ENCODE assay signal across 21 cellular contexts in genomic region chr17:51653902-51654301, GRCh38.
DNase-seq lines count a peak whose midpoint lies in the region; FAIRE-seq and TF ChIP-seq lines count a peak whose summit lies in the region.
"Had no signal": no experiment of that assay in that cellular context is flagged by ENCODE, and none has a peak within 500 bp of the region (broad histone marks: within the 10 kb centered on the region; RNA-seq: fewer than 3 reads in every experiment).

No MANE protein-coding gene starts in this region.

- no peaks in the 10 kb centered on the region for H3K9me3 ChIP-seq in suprapubic skin
- H3K9me3 ChIP-seq: BLaER1, Peyer's patch, tibial artery had no signal

- H3K36me3 ChIP-seq in suprapubic skin = no peaks in the 10 kb centered on the region
- H3K36me3 ChIP-seq: BLaER1, Peyer's patch, tibial artery, WERI-Rb-1 had no signal

- no peak for TF ChIP-seq EP300 in suprapubic skin (IDR thresholded peaks at IDR 0.05)

- no peaks in the 10 kb centered on the region for H3K27me3 ChIP-seq in suprapubic skin
- H3K27me3 ChIP-seq: BLaER1, Peyer's patch had no signal

- no peak for TF ChIP-seq CTCF in suprapubic skin (IDR thresholded peaks at IDR 0.05)

- FAIRE-seq in H54 (lab: Jason Lieb, UNC) = no peak
- FAIRE-seq: GM18507, GM19239 had no signal

- TF ChIP-seq POLR2A in H54 (IDR thresholded peaks at IDR 0.05; ENCODE audit: low read depth, low read length) (no peak), suprapubic skin (IDR thresholded peaks at IDR 0.05) (no peak)

- DNase-seq in H54 (ENCODE audit: insufficient read length, low spot score) (peak; percentile 14), NCI-H524 treated with DMSO at 0.1 percent for 48 hours (lab: John Stamatoyannopoulos, UW) (peak; percentile 67), epidermal melanocyte (ENCODE audit: insufficient read length, low spot score) (peak; percentile 28), pons (ENCODE audit: low spot score) (peak; percentile 27), suprapubic skin (ENCODE audit: low spot score in 2 of 2) (no peak)
- no peak for DNase-seq in activated T-cell treated with anti-CD3 and anti-CD28 coated beads, Interleukin-2, amount 50 U/mL, for 1 hour
- no peak for DNase-seq in stimulated activated naive CD4-positive, alpha-beta T cell (lab: John Stamatoyannopoulos, UW)
- DNase-seq in activated CD4-positive, alpha-beta T cell treated with anti-CD3 and anti-CD28 coated beads for 1 hour = no peak
- DNase-seq: activated CD8-positive, alpha-beta T cell treated with anti-CD3 and anti-CD28 coated beads for 36 hours; activated T-cell treated with anti-CD3 and anti-CD28 coated beads, Interleukin-2, amount 50 U/mL, for 48 hours; erythroblast; mesenchymal stem cell; natural killer cell; NCI-H2029; NCI-H774; Peyer's patch; tibial artery; WERI-Rb-1 had no signal

- no peaks in the 10 kb centered on the region for H3K4me1 ChIP-seq in suprapubic skin
- H3K4me1 ChIP-seq: Peyer's patch, tibial artery had no signal

- H3K27ac ChIP-seq in suprapubic skin = no peak overlapping the region
- H3K27ac ChIP-seq: BLaER1, Peyer's patch, tibial artery, WERI-Rb-1 had no signal

- 29% methylated on average over 5 of the region's 5 CpGs for WGBS in suprapubic skin

- no peak overlapping the region for H3K4me3 ChIP-seq in suprapubic skin
- H3K4me3 ChIP-seq: BLaER1, Peyer's patch, tibial artery had no signal

Comparison
In these comparisons a context has a peak if more than half of its experiments do, and no peak if none do; other contexts are left out.
1. DNase-seq: peak in H54 (single experiment), NCI-H524 treated with DMSO at 0.1 percent for 48 hours (single experiment), epidermal melanocyte (single experiment) and pons (single experiment); none in activated T-cell treated with anti-CD3 and anti-CD28 coated beads, Interleukin-2, amount 50 U/mL, for 1 hour (single experiment), stimulated activated naive CD4-positive, alpha-beta T cell (0 of 6), activated CD4-positive, alpha-beta T cell treated with anti-CD3 and anti-CD28 coated beads for 1 hour (single experiment) and suprapubic skin (0 of 2).